In genomic region chr12:68245071-68246021, GRCh38 we compare ENCODE assay signal across 11 cellular contexts. TPM values are rescaled to one million over a fixed set of nuclear protein-coding genes. Genes with fewer than 3 reads are reported as not detected.
A peak's percentile ranks its signal among the peaks of the same experiment; 100 is the strongest.
DNase-seq lines count a peak whose midpoint lies in the region; ATAC-seq and TF ChIP-seq lines count a peak whose summit lies in the region.
"Had no signal": no experiment of that assay in that cellular context is flagged by ENCODE, and none has a peak within 500 bp of the region (broad histone marks: within the 10 kb centered on the region; RNA-seq: fewer than 3 reads in every experiment).

No MANE protein-coding gene starts in this region.

- no peaks in the 10 kb centered on the region for H3K9me3 ChIP-seq in adipocyte (ENCODE audit: control insufficient read depth, low read length)
- H3K9me3 ChIP-seq in heart left ventricle = no peaks in the 10 kb centered on the region
- no peaks in the 10 kb centered on the region for H3K9me3 ChIP-seq in parathyroid adenoma (ENCODE audit: control insufficient read depth, low read length)

- no peak overlapping the region for H3K4me2 ChIP-seq in parathyroid adenoma (ENCODE audit: low read length)

- H3K27me3 ChIP-seq in adipocyte (replicated peaks; ENCODE audit: control insufficient read depth, insufficient read depth, low read length) (no peaks in the 10 kb centered on the region), heart left ventricle (no peaks in the 10 kb centered on the region), parathyroid adenoma (ENCODE audit: control insufficient read depth, insufficient read depth, low read length) (no peaks in the 10 kb centered on the region)

- TF ChIP-seq CTCF in AG04449 (IDR thresholded peaks at IDR 0.05; ENCODE audit: insufficient read depth, low read length, missing control alignments) (no peak), heart left ventricle (IDR thresholded peaks at IDR 0.05) (no peak), parathyroid adenoma (IDR thresholded peaks at IDR 0.05) (no peak)

- WGBS in heart left ventricle, 4 donors = 26 to 32% (median 28%) methylated on average over 7 of the region's 7 CpGs

- peak overlapping the region; percentile 62 for H2AFZ ChIP-seq in parathyroid adenoma

- TF ChIP-seq POLR2A in heart left ventricle (IDR thresholded peaks at IDR 0.05) = no peak

- peak overlapping the region in 2 of 12 donors; percentile 26 to 78 for H3K27ac ChIP-seq in heart left ventricle
- no peak overlapping the region for H3K27ac ChIP-seq in parathyroid adenoma

- CTCF ChIA-PET in AG04449 (lab: Yijun Ruan, JAX) = interaction anchor here (1.3 to 1.8 kb wide), 2 partner anchors 9 to 72 kb away, joined by 4 to 7 read pairs; no protein-coding TSS in a partner anchor

- no peaks in the 10 kb centered on the region for H3K36me3 ChIP-seq in adipocyte (ENCODE audit: control insufficient read depth, insufficient read depth, low read length, severe bottlenecking)
- H3K36me3 ChIP-seq in heart left ventricle = no peaks in the 10 kb centered on the region
- H3K36me3 ChIP-seq in parathyroid adenoma (ENCODE audit: control insufficient read depth, insufficient read depth, low read length) = no peaks in the 10 kb centered on the region

- peak overlapping the region; percentile 26 for H3K4me3 ChIP-seq in AG04449 (ENCODE audit: low read depth, low read length)
- H3K4me3 ChIP-seq in adipocyte (ENCODE audit: low read length) = peak overlapping the region; percentile 68
- peak overlapping the region in 9 of 12 donors; percentile 7 to 50 (median 32) for H3K4me3 ChIP-seq in heart left ventricle
- no peak overlapping the region for H3K4me3 ChIP-seq in parathyroid adenoma (ENCODE audit: low read depth, low read length)

- no peaks in the 10 kb centered on the region for H3K79me2 ChIP-seq in parathyroid adenoma

- POLR2A ChIA-PET in AG04449 (lab: Yijun Ruan, JAX) = interaction anchor here (0.7 kb wide), 1 partner anchor 14 kb away, joined by 4 read pairs; no protein-coding TSS in a partner anchor

- peak in 3 of 4 donors; percentile 36 to 58 (median 54) for ATAC-seq in heart left ventricle
- ATAC-seq in HG02884 (IDR thresholded peaks at IDR 0.05; ENCODE audit: unreplicated experiment) = no peak
- ATAC-seq in GM18867 (IDR thresholded peaks at IDR 0.05; ENCODE audit: unreplicated experiment) = no peak
- no peak for ATAC-seq in GM21360 (IDR thresholded peaks at IDR 0.05; ENCODE audit: unreplicated experiment)

- H3K4me1 ChIP-seq in adipocyte (ENCODE audit: control insufficient read depth, insufficient read depth, low read length) (peaks cover 23% of the 10 kb centered on the region), heart left ventricle (peaks cover 0 to 29% (median 7%) of the 10 kb centered on the region in 12 donors), parathyroid adenoma (peaks cover 7% of the 10 kb centered on the region)

- DNase-seq in AG04449 (ENCODE audit: low read depth, low spot score) (no peak), adipocyte (ENCODE audit: low read depth) (peak; percentile 36), heart left ventricle (no peak), GM19240 (ENCODE audit: insufficient read length, low spot score) (no peak)
- DNase-seq: activated CD4-positive, CD25-positive, alpha-beta regulatory T cell; caudate nucleus; NCI-H510A treated with DMSO at 0.1 percent for 48 hours had no signal

- H3K9ac ChIP-seq in adipocyte (ENCODE audit: low read length) (peak overlapping the region; percentile 53), parathyroid adenoma (no peak overlapping the region)

- intact Hi-C loops in heart left ventricle (cut with DNase I) = no loop called here

RNA-seq across cellular contexts. Expression of gene IL22, which starts 8.1 kb away (rescaled TPM):
- total RNA-seq in heart left ventricle = not detected
- not detected for polyA plus RNA-seq in heart left ventricle

RNA-seq across cellular contexts. Expression of gene IL26, which starts 19.7 kb away (rescaled TPM):
- not detected for total RNA-seq in heart left ventricle
- not detected for polyA plus RNA-seq in heart left ventricle

Comparison
In these comparisons a context has a peak if more than half of its experiments do, and no peak if none do; other contexts are left out.
1. ATAC-seq: peak in heart left ventricle (3 of 4); none in HG02884 (single experiment), GM18867 (single experiment) and GM21360 (single experiment).